Comparison of ENCODE assay signal across 13 cellular contexts in genomic region chr11:12144306-12145174, GRCh38. TPM values are rescaled to one million over a fixed set of nuclear protein-coding genes. Genes with fewer than 3 reads are reported as not detected.
DNase-seq lines count a peak whose midpoint lies in the region; ATAC-seq, FAIRE-seq and TF ChIP-seq lines count a peak whose summit lies in the region.
"Had no signal": no experiment of that assay in that cellular context is flagged by ENCODE, and none has a peak within 500 bp of the region (broad histone marks: within the 10 kb centered on the region; RNA-seq: fewer than 3 reads in every experiment).

No MANE protein-coding gene starts in this region.

- no peaks in the 10 kb centered on the region for H3K27me3 Mint-ChIP-seq in CD4-positive, CD25-positive, alpha-beta regulatory T cell

- no peak for TF ChIP-seq CTCF in esophagus squamous epithelium (IDR thresholded peaks at IDR 0.05)
- no peak for TF ChIP-seq CTCF in gastrocnemius medialis (IDR thresholded peaks at IDR 0.05 in 4 of 5, conservative IDR thresholded peaks at IDR 0.05 in 1 of 5)
- TF ChIP-seq CTCF in D721Med (IDR thresholded peaks at IDR 0.05; ENCODE audit: insufficient read depth, missing control alignments) = no peak

- H3K27ac Mint-ChIP-seq in CD4-positive, CD25-positive, alpha-beta regulatory T cell = peak overlapping the region; percentile 2 to 42 (median 29)
- H3K27ac Mint-ChIP-seq: activated B cell treated with CpG ODN at 0.5 μM for 24 hours had no signal

- no peaks in the 10 kb centered on the region for H3K9me3 ChIP-seq in CD4-positive, CD25-positive, alpha-beta regulatory T cell (ENCODE audit: control insufficient read depth in 2 of 2, low read length in 2 of 2)
- H3K9me3 ChIP-seq in esophagus squamous epithelium (no peaks in the 10 kb centered on the region), gastrocnemius medialis (no peaks in the 10 kb centered on the region)
- H3K9me3 ChIP-seq: body of pancreas had no signal

- 61 to 90% methylated on average over 5 to 7 of the region's 11 CpGs for WGBS in esophagus squamous epithelium, 2 donors

- peaks cover 4% of the 10 kb centered on the region for H3K36me3 Mint-ChIP-seq in CD4-positive, CD25-positive, alpha-beta regulatory T cell

- no peaks in the 10 kb centered on the region for H3K36me3 ChIP-seq in CD4-positive, CD25-positive, alpha-beta regulatory T cell (ENCODE audit: control insufficient read depth, insufficient read depth, low read length)
- H3K36me3 ChIP-seq in esophagus squamous epithelium (no peaks in the 10 kb centered on the region), gastrocnemius medialis (no peaks in the 10 kb centered on the region)

- intact Hi-C loops in esophagus squamous epithelium (cut with DNase I) (no loop called here), gastrocnemius medialis (cut with DNase I; ENCODE audit: low total_unique reads) (loop anchor here (2.0 kb wide), 1 partner anchor 24 kb away; no protein-coding TSS in a partner anchor)

- TF ChIP-seq POLR2A in esophagus squamous epithelium (IDR thresholded peaks at IDR 0.05) (no peak), gastrocnemius medialis (IDR thresholded peaks at IDR 0.05) (no peak)

- in situ Hi-C loops in gastrocnemius medialis (cut with MboI; ENCODE audit: low sequenced_read_pairs in 4 of 4) = no loop called here

- peak overlapping the region in 1 of 4 donors; percentile 39 for H3K4me3 Mint-ChIP-seq in CD4-positive, CD25-positive, alpha-beta regulatory T cell
- H3K4me3 Mint-ChIP-seq: activated B cell treated with CpG ODN at 0.5 μM for 24 hours had no signal

- H3K4me1 ChIP-seq in CD4-positive, CD25-positive, alpha-beta regulatory T cell (ENCODE audit: control insufficient read depth, insufficient read depth, low read length, poor library complexity, severe bottlenecking) = peaks cover 27% of the 10 kb centered on the region
- H3K4me1 ChIP-seq in esophagus squamous epithelium (peaks cover 4 to 30% (median 14%) of the 10 kb centered on the region in 3 donors), gastrocnemius medialis (no peaks in the 10 kb centered on the region)
- H3K4me1 ChIP-seq: body of pancreas had no signal

- H3K27ac ChIP-seq in CD4-positive, CD25-positive, alpha-beta regulatory T cell (ENCODE audit: insufficient read depth, low read length, poor library complexity, severe bottlenecking) = no peak overlapping the region
- H3K27ac ChIP-seq in esophagus squamous epithelium = peak overlapping the region in 3 of 4 donors; percentile 42 to 62 (median 60)
- H3K27ac ChIP-seq in gastrocnemius medialis = peak overlapping the region in 3 of 4 donors; percentile 4 to 54 (median 39)
- H3K27ac ChIP-seq: PC-9 had no signal

- no peak for ATAC-seq in CD4-positive, CD25-positive, alpha-beta regulatory T cell (ENCODE audit: low read depth in 2 of 2)
- ATAC-seq in gastrocnemius medialis (no peak), HG02884 (IDR thresholded peaks at IDR 0.05; ENCODE audit: unreplicated experiment) (no peak)
- ATAC-seq: body of pancreas had no signal

- no peak for DNase-seq in CD4-positive, CD25-positive, alpha-beta regulatory T cell
- DNase-seq in NCI-H226 = peak; percentile 1
- no peak for DNase-seq in esophagus squamous epithelium (lab: John Stamatoyannopoulos, UW)
- no peak for DNase-seq in gastrocnemius medialis
- no peak for DNase-seq in DMS53 treated with DMSO at 0.1 percent for 48 hours (lab: John Stamatoyannopoulos, UW; ENCODE audit: unreplicated experiment)
- DNase-seq in D721Med (ENCODE audit: insufficient read length, low spot score) = no peak
- DNase-seq in foreskin melanocyte = no peak
- DNase-seq: activated B cell treated with CpG ODN at 0.5 μM for 24 hours; body of pancreas; NCI-H1417; PC-9; stimulated activated CD4-positive, alpha-beta T cell treated with anti-CD3 and anti-CD28 coated beads, Interleukin-12 subunit alpha, Interleukin-12 subunit beta, amount 100 ng/mL, for 4 hours had no signal

- H3K27me3 ChIP-seq in CD4-positive, CD25-positive, alpha-beta regulatory T cell (ENCODE audit: control insufficient read depth, insufficient read depth, low read length) = no peaks in the 10 kb centered on the region
- H3K27me3 ChIP-seq in esophagus squamous epithelium (no peaks in the 10 kb centered on the region), gastrocnemius medialis (no peaks in the 10 kb centered on the region)
- H3K27me3 ChIP-seq: body of pancreas had no signal

- no peak overlapping the region for H3K4me3 ChIP-seq in CD4-positive, CD25-positive, alpha-beta regulatory T cell (ENCODE audit: low read depth, low read length)
- no peak overlapping the region for H3K4me3 ChIP-seq in esophagus squamous epithelium
- no peak overlapping the region for H3K4me3 ChIP-seq in gastrocnemius medialis
- H3K4me3 ChIP-seq: body of pancreas, PC-9 had no signal

- FAIRE-seq in D721Med (lab: Jason Lieb, UNC) = no peak

- H3K4me1 Mint-ChIP-seq in CD4-positive, CD25-positive, alpha-beta regulatory T cell = peaks cover 32 to 59% (median 36%) of the 10 kb centered on the region in 4 donors
- H3K4me1 Mint-ChIP-seq: activated B cell treated with CpG ODN at 0.5 μM for 24 hours had no signal

- peaks cover 0 to 1% (median 0%) of the 10 kb centered on the region in 7 donors for H3K9me3 Mint-ChIP-seq in CD4-positive, CD25-positive, alpha-beta regulatory T cell
- H3K9me3 Mint-ChIP-seq: activated B cell treated with CpG ODN at 0.5 μM for 24 hours had no signal

RNA-seq across cellular contexts. Expression of gene MICAL2, which starts 34.1 kb away (rescaled TPM):
- total RNA-seq in CD4-positive, CD25-positive, alpha-beta regulatory T cell = 67.5 TPM
- 10 to 100 TPM; 15.9 to 39.0 (median 22.9) TPM for polyA plus RNA-seq in CD4-positive, CD25-positive, alpha-beta regulatory T cell
- 10 to 100 TPM; 10.1 to 49.0 (median 19.8) TPM for total RNA-seq in esophagus squamous epithelium
- total RNA-seq in gastrocnemius medialis = 10 to 100 TPM; 24.7 to 53.7 (median 37.0) TPM
